Comparison of ENCODE assay signal across 10 cellular contexts in genomic region chr2:241736111-241736510, GRCh38. TPM values are rescaled to one million over a fixed set of nuclear protein-coding genes. Genes with fewer than 3 reads are reported as not detected.
A peak's percentile ranks its signal among the peaks of the same experiment; 100 is the strongest.
DNase-seq lines count a peak whose midpoint lies in the region; ATAC-seq and TF ChIP-seq lines count a peak whose summit lies in the region.
"Had no signal": no experiment of that assay in that cellular context is flagged by ENCODE, and none has a peak within 500 bp of the region (broad histone marks: within the 10 kb centered on the region; RNA-seq: fewer than 3 reads in every experiment).

No MANE protein-coding gene starts in this region.

- H3K4me1 Mint-ChIP-seq in MCF 10A (ENCODE audit: insufficient read depth, unreplicated experiment) = peaks cover 12% of the 10 kb centered on the region
- H3K4me1 Mint-ChIP-seq in WTC11 = no peaks in the 10 kb centered on the region

- POLR2A ChIA-PET in MCF 10A (lab: Yijun Ruan, JAX) (no interaction called here), WTC11 (lab: Charles Lee) (no interaction called here)

- TF ChIP-seq CTCF in MCF 10A (IDR thresholded peaks at IDR 0.05; ENCODE audit: unreplicated experiment) (no peak), mammary epithelial cell (conservative IDR thresholded peaks at IDR 0.05 in 1 of 2, IDR thresholded peaks at IDR 0.05 in 1 of 2; ENCODE audit: extremely low read depth in 1 of 2, insufficient read depth in 1 of 2, low read depth in 1 of 2, low read length in 2 of 2) (no peak), WTC11 (IDR thresholded peaks at IDR 0.05) (no peak), vagina (IDR thresholded peaks at IDR 0.05) (no peak)

- H3K27ac ChIP-seq in mammary epithelial cell (ENCODE audit: insufficient read depth, low read depth, low read length) (no peak overlapping the region), vagina (peak overlapping the region; percentile 90)

- no peaks in the 10 kb centered on the region for H3K9me3 ChIP-seq in mammary epithelial cell (replicated peaks; ENCODE audit: insufficient read depth, low read length)
- no peaks in the 10 kb centered on the region for H3K9me3 ChIP-seq in vagina

- 91% methylated on average over 3 of the region's 3 CpGs for WGBS in mammary epithelial cell (ENCODE audit: low coverage, missing lambda C conversion rate)

- no peak overlapping the region for H3K4me3 ChIP-seq in mammary epithelial cell (replicated peaks in 1 of 3; ENCODE audit: insufficient read depth in 1 of 3, low read depth in 2 of 3, low read length in 3 of 3)
- H3K4me3 ChIP-seq in vagina = no peak overlapping the region

- no peak for TF ChIP-seq POLR2A in vagina (IDR thresholded peaks at IDR 0.05)

- H4K20me1 ChIP-seq in mammary epithelial cell (ENCODE audit: insufficient read depth, low read length) = no peaks in the 10 kb centered on the region

- no peaks in the 10 kb centered on the region for H3K27me3 Mint-ChIP-seq in MCF 10A (ENCODE audit: insufficient read depth, unreplicated experiment)
- H3K27me3 Mint-ChIP-seq in WTC11 (ENCODE audit: low read depth) = peaks cover 14% of the 10 kb centered on the region

- H3K27me3 ChIP-seq in mammary epithelial cell (ENCODE audit: insufficient read depth, low read length) (no peaks in the 10 kb centered on the region), vagina (no peaks in the 10 kb centered on the region)

- no peaks in the 10 kb centered on the region for H3K9me3 Mint-ChIP-seq in MCF 10A (ENCODE audit: unreplicated experiment)
- H3K9me3 Mint-ChIP-seq in WTC11 = peaks cover 6% of the 10 kb centered on the region; the same call in 1 of the 2 replicates

- dilution Hi-C loops in mammary epithelial cell (cut with HindIII; ENCODE audit: low sequenced_read_pairs) = no loop called here

- H3K4me2 ChIP-seq in mammary epithelial cell (ENCODE audit: insufficient read depth, low read depth, low read length) = no peak overlapping the region

- BruUV-seq in MCF 10A (replicated peaks; lab: Mats Ljungman, UMichigan) (TSS peak; percentile 18), mammary epithelial cell (replicated peaks; lab: Mats Ljungman, UMichigan) (no TSS peak)

- H3K36me3 Mint-ChIP-seq in MCF 10A (ENCODE audit: insufficient read depth, unreplicated experiment) (peaks cover 12% of the 10 kb centered on the region), WTC11 (peaks cover 5% of the 10 kb centered on the region)

- no peak overlapping the region for H2AFZ ChIP-seq in mammary epithelial cell (ENCODE audit: low read depth, low read length)

- H3K9ac ChIP-seq in mammary epithelial cell (ENCODE audit: insufficient read depth, low read length) = no peak overlapping the region

- H3K4me1 ChIP-seq in mammary epithelial cell (ENCODE audit: insufficient read depth, low read length) = peaks cover 34% of the 10 kb centered on the region
- H3K4me1 ChIP-seq in vagina = peaks cover 30% of the 10 kb centered on the region

- CTCF ChIA-PET in MCF 10A (lab: Yijun Ruan, JAX) = interaction anchor here (0.5 to 1.3 kb wide), 2 partner anchors 48 to 138 kb away, joined by 3 read pairs; no protein-coding TSS in a partner anchor
- CTCF ChIA-PET in mammary epithelial cell (lab: Charles Lee; ENCODE audit: low non-redundant PET) = no interaction called here
- CTCF ChIA-PET in WTC11 (lab: Charles Lee) = interaction anchor here (0.6 kb wide), 1 partner anchor 155 kb away, joined by 4 read pairs; no protein-coding TSS in a partner anchor

- H3K4me3 Mint-ChIP-seq in MCF 10A (ENCODE audit: unreplicated experiment) (peak overlapping the region; percentile 71), WTC11 (peak overlapping the region; percentile 79)

- intact Hi-C loops in MCF 10A (cut with micrococcal nuclease) (no loop called here), mammary epithelial cell (cut with micrococcal nuclease) (no loop called here), vagina (cut with DNase I) (no loop called here)

- H3K79me2 ChIP-seq in mammary epithelial cell (ENCODE audit: insufficient read depth, low read length) = peaks cover 8% of the 10 kb centered on the region

- DNase-seq in MCF 10A (ENCODE audit: unreplicated experiment) (no peak), mammary epithelial cell (no peak), WTC11 (ENCODE audit: low spot score) (no peak), left lobe of liver (ENCODE audit: low spot score) (no peak), vagina (ENCODE audit: extremely low spot score in 2 of 2) (no peak), AML-193 (lab: John Stamatoyannopoulos, UW) (no peak), OCI-M2 (lab: John Stamatoyannopoulos, UW; ENCODE audit: unreplicated experiment) (no peak)

- ATAC-seq in WTC11 (no peak), left lobe of liver (peak; percentile 2), GM18502 (IDR thresholded peaks at IDR 0.05; ENCODE audit: poor library complexity, unreplicated experiment) (no peak)

- H3K27ac Mint-ChIP-seq in MCF 10A (ENCODE audit: low read depth, unreplicated experiment) (no peak overlapping the region), WTC11 (no peak overlapping the region)

- H3K36me3 ChIP-seq in mammary epithelial cell (ENCODE audit: insufficient read depth, low read length) = no peaks in the 10 kb centered on the region
- no peaks in the 10 kb centered on the region for H3K36me3 ChIP-seq in vagina

- in situ Hi-C loops in mammary epithelial cell (cut with MboI; ENCODE audit: low sequenced_read_pairs in 2 of 2) = no loop called here

TF ChIP-seq in WTC11, 78 proteins besides CTCF, POLR2A, EP300 and RAD21 (continues in another document):
- TF ChIP-seq ZNF138 (CRISPR knock-in tag; conservative IDR thresholded peaks at IDR 0.05) (no peak), ATF6 (CRISPR knock-in tag; IDR thresholded peaks at IDR 0.05) (no peak), CDX4 (CRISPR knock-in tag; IDR thresholded peaks at IDR 0.05; ENCODE audit: borderline replicate concordance) (no peak), MXD4 (CRISPR knock-in tag; IDR thresholded peaks at IDR 0.05; ENCODE audit: borderline replicate concordance) (no peak), USF2 (CRISPR knock-in tag; IDR thresholded peaks at IDR 0.05) (no peak), FOXJ3 (CRISPR knock-in tag; IDR thresholded peaks at IDR 0.05; ENCODE audit: borderline replicate concordance) (no peak), HMGXB4 (CRISPR knock-in tag; IDR thresholded peaks at IDR 0.05) (no peak), RELA (CRISPR knock-in tag; IDR thresholded peaks at IDR 0.05; ENCODE audit: borderline replicate concordance) (no peak), CREM (CRISPR knock-in tag; IDR thresholded peaks at IDR 0.05) (no peak)

RNA-seq across cellular contexts. Expression of gene D2HGDH, which starts 1.7 kb away (rescaled TPM):
- total RNA-seq in MCF 10A (2022) (37.5 and 41.5 TPM in 2 replicates), mammary epithelial cell (10 to 100 TPM; 13.8 to 27.2 TPM), WTC11 (2021) (22.7 to 28.1 TPM (median 26.8 TPM) in 3 replicates), left lobe of liver (45.5 TPM), vagina (21.1 TPM)
- polyA plus RNA-seq in mammary epithelial cell = 8.2 TPM
- polyA minus RNA-seq in mammary epithelial cell = 2.3 TPM

RNA-seq across cellular contexts. Expression of gene ING5, which starts 34.3 kb away (rescaled TPM):
- total RNA-seq in MCF 10A (2022) = 27.8 and 35.5 TPM in 2 replicates
- 10 to 100 TPM in 1 of 2 donors, 1 to 10 TPM in 1; 9.8 to 27.0 TPM for total RNA-seq in mammary epithelial cell
- polyA plus RNA-seq in mammary epithelial cell = 18.4 TPM
- 88.9 TPM for polyA minus RNA-seq in mammary epithelial cell
- total RNA-seq in WTC11 (2021) = 43.1 to 47.4 TPM (median 45.3 TPM) in 3 replicates
- total RNA-seq in left lobe of liver = 20.7 TPM
- 41.5 TPM for total RNA-seq in vagina

RNA-seq across cellular contexts. Expression of gene GAL3ST2, which starts 40.5 kb away (rescaled TPM):
- total RNA-seq in MCF 10A (2022) = 0.37 TPM in 1 of 2 replicates, not detected in the other
- total RNA-seq in mammary epithelial cell = not detected
- polyA plus RNA-seq in mammary epithelial cell = not detected
- not detected for polyA minus RNA-seq in mammary epithelial cell
- total RNA-seq in WTC11 (2021) = 0.73 to 0.98 TPM (median 0.78 TPM) in 3 replicates
- 0.55 TPM for total RNA-seq in left lobe of liver
- 0.98 TPM for total RNA-seq in vagina
- total RNA-seq: bronchial epithelial cell, esophagus mucosa had no signal

RNA-seq across cellular contexts. Expression of gene DTYMK, which starts 49.5 kb away (rescaled TPM):
- total RNA-seq in MCF 10A (2022) (38.2 and 66.3 TPM in 2 replicates), mammary epithelial cell (10 to 100 TPM; 10.5 to 49.3 TPM), WTC11 (2021) (79.9 to 88.1 TPM (median 87.7 TPM) in 3 replicates), left lobe of liver (11.5 TPM), vagina (14.7 TPM)
- 52.8 TPM for polyA plus RNA-seq in mammary epithelial cell
- 23.0 TPM for polyA minus RNA-seq in mammary epithelial cell
